Comparison of ENCODE assay signal across 28 cellular contexts in genomic region chr13:85265296-85265695, GRCh38.
A peak's percentile ranks its signal among the peaks of the same experiment; 100 is the strongest.
DNase-seq lines count a peak whose midpoint lies in the region; ATAC-seq, FAIRE-seq and TF ChIP-seq lines count a peak whose summit lies in the region.
"Had no signal": no experiment of that assay in that cellular context is flagged by ENCODE, and none has a peak within 500 bp of the region (broad histone marks: within the 10 kb centered on the region; RNA-seq: fewer than 3 reads in every experiment).

No MANE protein-coding gene starts in this region.

- no peaks in the 10 kb centered on the region for H3K36me3 ChIP-seq in Karpas-422 (ENCODE audit: insufficient read depth, low read length)
- H3K36me3 ChIP-seq in bronchial epithelial cell (ENCODE audit: control insufficient read depth, insufficient read depth, low read length): no peaks in the 10 kb centered on the region
- H3K36me3 ChIP-seq: BE2C, BLaER1 had no signal

- intact Hi-C loops in cardiac septum (cut with DNase I): no loop called here

- TF ChIP-seq POLR2A in H54 (IDR thresholded peaks at IDR 0.05; ENCODE audit: low read depth, low read length): no peak

- TF ChIP-seq CTCF in bronchial epithelial cell (IDR thresholded peaks at IDR 0.05; ENCODE audit: insufficient read depth, low read length, severe bottlenecking): no peak
- TF ChIP-seq CTCF in foreskin keratinocyte (conservative IDR thresholded peaks at IDR 0.05): no peak

- no peaks in the 10 kb centered on the region; the same call in 1 of the 2 replicates for H3K9me3 ChIP-seq in Karpas-422 (ENCODE audit: low read length)
- H3K9me3 ChIP-seq: BE2C, BLaER1 had no signal

- no peak overlapping the region for H3K4me2 ChIP-seq in Karpas-422 (ENCODE audit: low read depth, low read length, poor library complexity, severe bottlenecking)
- H3K4me2 ChIP-seq: BLaER1 had no signal

- H2AFZ ChIP-seq in Karpas-422 (ENCODE audit: low read length): peak overlapping the region; percentile 97

- H3K27ac ChIP-seq in Karpas-422 (ENCODE audit: low read length): no peak overlapping the region
- no peak overlapping the region for H3K27ac ChIP-seq in foreskin keratinocyte
- H3K27ac ChIP-seq: BLaER1 had no signal

- H3K4me3 ChIP-seq in Karpas-422 (ENCODE audit: low read length): no peak overlapping the region
- H3K4me3 ChIP-seq in bronchial epithelial cell (ENCODE audit: low read depth, low read length): no peak overlapping the region
- H3K4me3 ChIP-seq: BLaER1, GM12878 had no signal

- H3K79me2 ChIP-seq in Karpas-422 (ENCODE audit: low read length): no peaks in the 10 kb centered on the region

- H4K20me1 ChIP-seq in Karpas-422 (ENCODE audit: insufficient read depth, low read depth, low read length): no peaks in the 10 kb centered on the region
- H4K20me1 ChIP-seq: BLaER1 had no signal

- ATAC-seq in foreskin keratinocyte (peak; percentile 40), HG03135 (IDR thresholded peaks at IDR 0.05; ENCODE audit: unreplicated experiment) (no peak), GM18498 (IDR thresholded peaks at IDR 0.05; ENCODE audit: unreplicated experiment) (no peak), GM21825 (IDR thresholded peaks at IDR 0.05; ENCODE audit: unreplicated experiment) (no peak)
- ATAC-seq: GM12878 had no signal

- no peak for DNase-seq in H54 (ENCODE audit: insufficient read length, low spot score)
- DNase-seq in Karpas-422: no peak
- DNase-seq in bronchial epithelial cell (ENCODE audit: low read depth): peak; percentile 57
- DNase-seq in foreskin keratinocyte: peak; percentile 16 to 51
- no peak for DNase-seq in cardiac septum (ENCODE audit: low spot score)
- DNase-seq: 8988T; ACHN; BE2C; C1 segment of cervical spinal cord; CD4-positive, alpha-beta memory T cell; CD4-positive, CD25-positive, alpha-beta regulatory T cell; CD8-positive, alpha-beta memory T cell; COR-L47; DMS 273 treated with DMSO at 0.1 percent for 48 hours; DMS153; DMS53; DMS79; DND-41; EL; GDM1 had no signal

- peak; percentile 11 for FAIRE-seq in H54 (lab: Jason Lieb, UNC)
- FAIRE-seq in bronchial epithelial cell (lab: Jason Lieb, UNC): no peak
- FAIRE-seq: A204.1, GM12878, GM12892, GM19239 had no signal

- H3K9ac ChIP-seq in Karpas-422 (ENCODE audit: low read length): no peak overlapping the region
- H3K9ac ChIP-seq: BLaER1 had no signal

- no peaks in the 10 kb centered on the region for H3K27me3 ChIP-seq in Karpas-422 (ENCODE audit: low read length)
- no peaks in the 10 kb centered on the region for H3K27me3 ChIP-seq in bronchial epithelial cell (ENCODE audit: control insufficient read depth, insufficient read depth, low read length)
- no peaks in the 10 kb centered on the region for H3K27me3 ChIP-seq in foreskin keratinocyte
- H3K27me3 ChIP-seq: BE2C, BLaER1 had no signal

- H3K9me2 ChIP-seq in Karpas-422 (replicated peaks; ENCODE audit: insufficient read depth, low read length): no peaks in the 10 kb centered on the region

- H3K4me1 ChIP-seq in Karpas-422 (ENCODE audit: low read length) (peaks cover 18% of the 10 kb centered on the region), foreskin keratinocyte (peaks cover 10% of the 10 kb centered on the region)

Comparison
In these comparisons a context has a peak if more than half of its experiments do, and no peak if none do; other contexts are left out.
1. DNase-seq: peak in bronchial epithelial cell (single experiment) and foreskin keratinocyte (2 of 2); none in H54 (single experiment), Karpas-422 (single experiment) and cardiac septum (single experiment).